Comparison of ENCODE assay signal across 30 cellular contexts in genomic region chr17:58528443-58528842, GRCh38. TPM values are rescaled to one million over a fixed set of nuclear protein-coding genes. Genes with fewer than 3 reads are reported as not detected.
DNase-seq lines count a peak whose midpoint lies in the region; ATAC-seq and TF ChIP-seq lines count a peak whose summit lies in the region.
"Had no signal": no experiment of that assay in that cellular context is flagged by ENCODE, and none has a peak within 500 bp of the region (broad histone marks: within the 10 kb centered on the region; RNA-seq: fewer than 3 reads in every experiment).

No MANE protein-coding gene starts in this region.

- intact Hi-C loops in cardiac septum (cut with DNase I), result loop anchor here (10.0 kb wide), 2 partner anchors 166 to 686 kb away; partner anchors contain the start of genes RAD51C, SMG8 and TEX14
- intact Hi-C loops in esophagus squamous epithelium (cut with DNase I), result loop anchor here (10.0 kb wide), 1 partner anchor 476 kb away; no protein-coding TSS in a partner anchor
- intact Hi-C loops in upper lobe of right lung (cut with DNase I), result loop anchor here (10.0 kb wide), 1 partner anchor 466 kb away; no protein-coding TSS in a partner anchor

- H3K4me3 ChIP-seq in right atrium auricular region, result peak overlapping the region in 1 of 2 donors; percentile 25
- no peak overlapping the region for H3K4me3 ChIP-seq in esophagus squamous epithelium
- H3K4me3 ChIP-seq in upper lobe of right lung, result peak overlapping the region; percentile 41
- H3K4me3 ChIP-seq: A549, neural progenitor cell, prostate gland, SJCRH30 had no signal

- DNase-seq in right atrium auricular region (ENCODE audit: low spot score) (no peak), cardiac septum (ENCODE audit: low spot score) (no peak), esophagus squamous epithelium (lab: John Stamatoyannopoulos, UW) (no peak), pons (ENCODE audit: low spot score) (peak; percentile 38), upper lobe of right lung (no peak), NAMALWA (ENCODE audit: low spot score) (no peak), middle frontal gyrus (ENCODE audit: extremely low spot score, low spot score) (no peak), DMS53 (lab: John Stamatoyannopoulos, UW) (no peak)
- DNase-seq: activated naive CD4-positive, alpha-beta T cell treated with anti-CD3 and anti-CD28 coated beads, Interleukin-2, amount 10 ng/mL, durations not matched to agents 7 days and 5 days; activated T-cell treated with anti-CD3 and anti-CD28 coated beads, Interleukin-2, amount 50 U/mL, for 72 hours; aorta; cerebellar nuclear complex; DMS79; effector memory CD4-positive, alpha-beta T cell; Kasumi-1; NCI-H1048; NCI-H1930; NCI-H2227 treated with DMSO at 0.1 percent for 48 hours; PC-3; SJCRH30; stimulated activated CD4-positive, alpha-beta T cell treated with anti-CD3 and anti-CD28 coated beads, Interleukin-12 subunit alpha, Interleukin-12 subunit beta, amount 100 ng/mL, for 4 hours; stimulated activated CD4-positive, alpha-beta T cell treated with anti-CD3 and anti-CD28 coated beads, Interleukin-4, amount 100 ng/mL, for 4 hours; stimulated activated naive CD8-positive, alpha-beta T cell treated with anti-CD3 and anti-CD28 coated beads, Interleukin-15, Interleukin-2, amounts not matched to agents 100 U/mL and 50 U/mL, for 24 hours; T-helper 1 cell; trophoblast cell had no signal

- 18 to 26% methylated on average over 3 of the region's 3 CpGs for WGBS in esophagus squamous epithelium, 2 donors

- H3K27ac ChIP-seq in right atrium auricular region (peak overlapping the region; percentile 18 to 33), esophagus squamous epithelium (peak overlapping the region in 3 of 4 donors; percentile 8 to 12 (median 9)), upper lobe of right lung (peak overlapping the region; percentile 65)
- H3K27ac ChIP-seq: A549, neural progenitor cell, prostate gland, SJCRH30 had no signal

- H3K36me3 ChIP-seq in right atrium auricular region, result no peaks in the 10 kb centered on the region
- no peaks in the 10 kb centered on the region for H3K36me3 ChIP-seq in esophagus squamous epithelium
- H3K36me3 ChIP-seq in upper lobe of right lung, result no peaks in the 10 kb centered on the region
- H3K36me3 ChIP-seq: neural progenitor cell, prostate gland, SJCRH30 had no signal

- H3K9me3 ChIP-seq in right atrium auricular region, result no peaks in the 10 kb centered on the region
- no peaks in the 10 kb centered on the region for H3K9me3 ChIP-seq in esophagus squamous epithelium
- H3K9me3 ChIP-seq in upper lobe of right lung, result no peaks in the 10 kb centered on the region
- H3K9me3 ChIP-seq: A549, prostate gland, SJCRH30 had no signal

- TF ChIP-seq CTCF in right atrium auricular region (IDR thresholded peaks at IDR 0.05) (no peak), esophagus squamous epithelium (IDR thresholded peaks at IDR 0.05) (no peak), upper lobe of right lung (IDR thresholded peaks at IDR 0.05) (no peak)

- H3K4me1 ChIP-seq in right atrium auricular region (peaks cover 0 to 72% of the 10 kb centered on the region in 2 donors), esophagus squamous epithelium (peaks cover 11 to 69% (median 11%) of the 10 kb centered on the region in 3 donors), upper lobe of right lung (peaks cover 30% of the 10 kb centered on the region)
- H3K4me1 ChIP-seq: prostate gland had no signal

- H3K27me3 ChIP-seq in right atrium auricular region, result no peaks in the 10 kb centered on the region
- H3K27me3 ChIP-seq in esophagus squamous epithelium, result peaks cover 0 to 8% (median 0%) of the 10 kb centered on the region in 4 donors
- no peaks in the 10 kb centered on the region for H3K27me3 ChIP-seq in upper lobe of right lung
- H3K27me3 ChIP-seq: SJCRH30 had no signal

- no peak for ATAC-seq in upper lobe of right lung
- ATAC-seq: activated T-cell treated with anti-CD3 and anti-CD28 coated beads, Interleukin-2, amount 50 U/mL, for 72 hours; esophagus mucosa; PC-3 had no signal

- TF ChIP-seq POLR2A in esophagus squamous epithelium (IDR thresholded peaks at IDR 0.05), result no peak

RNA-seq across cellular contexts. Expression of gene MTMR4, which starts 14.0 kb away (rescaled TPM):
- total RNA-seq in right atrium auricular region (10 to 100 TPM; 13.9 TPM), cardiac septum (23.4 TPM), esophagus squamous epithelium (10 to 100 TPM; 21.7 to 34.5 (median 28.0) TPM), upper lobe of right lung (40.9 TPM)

RNA-seq across cellular contexts. Expression of gene HSF5, which starts 40.2 kb away (rescaled TPM):
- total RNA-seq in right atrium auricular region, result under 1 TPM in 1 of 2 donors, not detected in 1; 0.08 TPM
- total RNA-seq in cardiac septum, result not detected
- total RNA-seq in esophagus squamous epithelium, result under 1 TPM in 1 of 4 donors, not detected in 3; under 0.01 TPM
- 0.20 TPM for total RNA-seq in upper lobe of right lung
- total RNA-seq: aorta, esophagus mucosa, HT1080, PC-3, SJCRH30 had no signal

Comparison
In these comparisons a context has a peak if more than half of its experiments do, and no peak if none do; other contexts are left out.
1. H3K27ac ChIP-seq: peak in every context shown above with its lines; median percentile 65 in upper lobe of right lung; 26 in right atrium auricular region; 9 in esophagus squamous epithelium.